ENCODE assay signal across 8 cellular contexts in the genomic region with DNA sequence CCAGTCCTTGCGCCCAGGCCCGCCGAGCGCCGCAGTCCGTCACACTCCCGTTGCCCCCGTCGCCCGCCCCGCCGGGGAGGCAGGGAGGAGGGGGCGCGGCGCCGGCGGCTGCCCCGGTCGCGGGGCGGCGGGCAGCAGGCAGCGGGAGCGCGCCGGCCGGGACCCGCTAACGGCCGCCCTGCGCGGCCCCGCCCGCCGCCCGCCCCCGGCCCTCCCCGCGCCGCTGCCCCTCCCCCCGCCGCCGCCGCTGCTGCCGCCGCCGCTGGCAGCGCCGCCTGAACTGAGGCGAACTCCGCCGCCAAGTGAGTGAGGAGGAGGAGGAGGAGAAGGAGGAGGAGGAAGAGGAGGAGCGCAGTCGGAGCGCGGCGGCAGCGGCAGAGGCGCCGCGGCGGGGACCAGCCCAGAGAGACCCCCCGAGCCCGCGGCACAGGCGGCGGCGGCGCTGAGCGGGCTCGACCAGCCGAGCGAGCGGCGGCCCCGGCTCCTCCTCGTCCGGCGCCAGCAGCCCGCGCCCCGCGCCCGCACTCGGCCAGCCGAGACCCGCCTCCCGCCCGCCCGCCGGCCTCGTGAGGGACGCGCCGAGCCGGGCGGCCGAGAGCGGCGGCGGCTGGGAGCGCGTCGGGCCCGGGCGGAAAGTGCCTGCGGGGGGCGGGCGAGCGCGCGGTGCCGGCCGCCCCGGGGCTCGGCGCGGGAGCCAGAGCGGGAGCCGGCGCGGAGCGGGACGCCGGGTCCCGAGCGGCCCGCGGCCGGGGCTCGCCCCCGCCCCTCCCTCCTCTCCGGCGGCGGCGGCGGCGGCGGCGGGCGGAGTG. TPM values are rescaled to one million over a fixed set of nuclear protein-coding genes. Genes with fewer than 3 reads are reported as not detected.
DNase-seq lines count a peak whose midpoint lies in the region; ATAC-seq, FAIRE-seq and TF ChIP-seq lines count a peak whose summit lies in the region.

A gene (plus strand): TSS at position 352 of the 809 bp plus-strand sequence. CDS start 476 bp downstream, outside the sequence.

- H3K4me1 ChIP-seq in endothelial cell of umbilical vein (ENCODE audit: control insufficient read depth, extremely low read depth, insufficient read depth, low read length), result peaks cover 30% of the 10 kb centered on the region
- H3K4me1 ChIP-seq in mucosa of descending colon (ENCODE audit: low read depth), result peaks cover 5% of the 10 kb centered on the region

- DNase-seq in A172 (ENCODE audit: low spot score), result peak; percentile 40
- DNase-seq in NOMO-1 (lab: John Stamatoyannopoulos, UW; ENCODE audit: unreplicated experiment in 2 of 2), result peak; percentile 62 to 71
- DNase-seq in activated CD8-positive, alpha-beta memory T cell treated with anti-CD3 and anti-CD28 coated beads, Interleukin-2, amount 50 U/mL, for 4 hours, result peak; percentile 83
- DNase-seq in endothelial cell of umbilical vein (ENCODE audit: low read depth, low spot score), result peak; percentile 67
- peak; percentile 67 to 88 (median 80) for DNase-seq in mucosa of descending colon
- DNase-seq in stimulated activated CD8-positive, alpha-beta memory T cell treated with anti-CD3 and anti-CD28 coated beads, Interleukin-4, amount 100 ng/mL, for 1 hour (ENCODE audit: low read depth in 2 of 2, low spot score in 1 of 2), result peak; percentile 48 to 68

- peaks cover 50% of the 10 kb centered on the region for H3K79me2 ChIP-seq in endothelial cell of umbilical vein (ENCODE audit: control insufficient read depth, insufficient read depth, low read length)

- H3K27ac ChIP-seq in endothelial cell of umbilical vein (ENCODE audit: insufficient read depth, low read depth, low read length), result peak within 1 kb of the TSS; percentile 85

- peak within 1 kb of the TSS; percentile 90 for H3K4me2 ChIP-seq in endothelial cell of umbilical vein (ENCODE audit: insufficient read depth, low read length)

- H3K9me1 ChIP-seq in endothelial cell of umbilical vein (replicated peaks; ENCODE audit: control insufficient read depth, extremely low read depth, insufficient read depth, low read length), result no peaks in the 10 kb centered on the region

- H3K36me3 ChIP-seq in endothelial cell of umbilical vein (ENCODE audit: control insufficient read depth in 2 of 2, extremely low read depth in 1 of 2, insufficient read depth in 2 of 2, low read length in 2 of 2) (no peaks in the 10 kb centered on the region), mucosa of descending colon (ENCODE audit: low read depth) (no peaks in the 10 kb centered on the region)

- dilution Hi-C loops in endothelial cell of umbilical vein (cut with MboI; ENCODE audit: extremely low pct_ligation_motif_present, low sequenced_read_pairs), result no loop called here

- no peaks in the 10 kb centered on the region for H3K27me3 ChIP-seq in endothelial cell of umbilical vein (ENCODE audit: control insufficient read depth in 2 of 2, insufficient read depth in 2 of 2, low read length in 2 of 2)

- TF ChIP-seq CTCF in endothelial cell of umbilical vein (IDR thresholded peaks at IDR 0.05; ENCODE audit: extremely low read depth in 1 of 2, insufficient read depth in 1 of 2, low read depth in 1 of 2, low read length in 2 of 2) (no peak), mucosa of descending colon (IDR thresholded peaks at IDR 0.05) (no peak)

- H4K20me1 ChIP-seq in endothelial cell of umbilical vein (replicated peaks; ENCODE audit: control insufficient read depth, extremely low read depth, insufficient read depth, low read length), result peaks cover 4% of the 10 kb centered on the region

- peak; percentile 31 for ATAC-seq in GM18520 (IDR thresholded peaks at IDR 0.05; ENCODE audit: unreplicated experiment)
- peak; percentile 34 for ATAC-seq in HG03064 (IDR thresholded peaks at IDR 0.05; ENCODE audit: low read depth, unreplicated experiment)
- ATAC-seq in mucosa of descending colon, result peak; percentile 63

- H3K9ac ChIP-seq in endothelial cell of umbilical vein (replicated peaks; ENCODE audit: extremely low read depth, insufficient read depth, low read length), result peak within 1 kb of the TSS; percentile 98

- CTCF ChIA-PET in endothelial cell of umbilical vein (lab: Charles Lee), result interaction anchor here (0.7 to 3.6 kb wide), 4 partner anchors 9 to 244 kb away, joined by 3 to 31 read pairs (median 9); no protein-coding TSS in a partner anchor

- POLR2A ChIA-PET in endothelial cell of umbilical vein (lab: Charles Lee), result interaction anchor here (0.7 kb wide), 1 partner anchor 58 kb away, joined by 4 read pairs; no protein-coding TSS in a partner anchor

- BruUV-seq in endothelial cell of umbilical vein (replicated peaks; lab: Mats Ljungman, UMichigan), result no TSS peak

- TF ChIP-seq POLR2A in endothelial cell of umbilical vein (IDR thresholded peaks at IDR 0.05; ENCODE audit: low read depth, low read length), result peak; percentile 58

- H2AFZ ChIP-seq in endothelial cell of umbilical vein (ENCODE audit: low read depth, low read length), result peak within 1 kb of the TSS; percentile 62

- H3K4me3 ChIP-seq in endothelial cell of umbilical vein (replicated peaks in 1 of 3; ENCODE audit: insufficient read depth in 1 of 3, low read depth in 1 of 3, low read length in 3 of 3), result peak within 1 kb of the TSS; percentile 84 to 94 (median 92)
- H3K4me3 ChIP-seq in mucosa of descending colon, result peak within 1 kb of the TSS; percentile 44

- no peaks in the 10 kb centered on the region for H3K9me3 ChIP-seq in endothelial cell of umbilical vein (replicated peaks; ENCODE audit: control insufficient read depth, insufficient read depth, low read length)
- H3K9me3 ChIP-seq in mucosa of descending colon, result no peaks in the 10 kb centered on the region

- intact Hi-C loops in endothelial cell of umbilical vein (cut with micrococcal nuclease), result loop anchor here (5.0 to 10.0 kb wide), 4 partner anchors 690 to 1633 kb away; a partner anchor contains a TSS
- intact Hi-C loops in mucosa of descending colon (cut with DNase I, micrococcal nuclease), result no loop called here

- FAIRE-seq in endothelial cell of umbilical vein (lab: Jason Lieb, UNC), result no peak

TF ChIP-seq in endothelial cell of umbilical vein, 7 proteins besides CTCF, POLR2A, EP300 and RAD21:
- TF ChIP-seq MYC (IDR thresholded peaks at IDR 0.05; ENCODE audit: low read depth, low read length) (no peak), POLR2AphosphoS5 (IDR thresholded peaks at IDR 0.05; ENCODE audit: insufficient read depth, low read depth, low read length) (peak; percentile 84), JUN (IDR thresholded peaks at IDR 0.05; ENCODE audit: borderline replicate concordance, insufficient read depth, insufficient read length, low read depth) (no peak), EZH2 (IDR thresholded peaks at IDR 0.05; ENCODE audit: borderline replicate concordance, low read depth, low read length, severe bottlenecking) (no peak)

RNA-seq across cellular contexts. Expression of the gene that starts here (rescaled TPM):
- total RNA-seq in A172 (2014; rRNA removed; shearing (Covaris generic)), result 62.7 and 81.2 TPM in 2 replicates
- total RNA-seq in endothelial cell of umbilical vein (232 and 233 TPM in 2 replicates), mucosa of descending colon (100 to 1,000 TPM in 1 of 3 donors, 10 to 100 TPM in 2; 11.3 to 129 (median 35.8) TPM)
- polyA plus RNA-seq in endothelial cell of umbilical vein, result 175 and 178 TPM in 2 replicates
- 152 and 173 TPM in 2 replicates for polyA plus RNA-seq in endothelial cell of umbilical vein (2011; cell fraction: cytosol; rRNA removed)
- polyA plus RNA-seq in endothelial cell of umbilical vein (2011; cell fraction: nucleus; rRNA removed), result 179 and 220 TPM in 2 replicates
- 92.6 and 143 TPM in 2 replicates for polyA plus RNA-seq in endothelial cell of umbilical vein (2012)
- polyA minus RNA-seq in endothelial cell of umbilical vein, result 484 and 519 TPM in 2 replicates
- 83.3 TPM for polyA minus RNA-seq in endothelial cell of umbilical vein (2011; cell fraction: cytosol; rRNA and poly(A)+ RNA removed)
- 324 and 418 TPM in 2 replicates for polyA minus RNA-seq in endothelial cell of umbilical vein (2011; cell fraction: nucleus; rRNA and poly(A)+ RNA removed)

Comparison
In these comparisons a context has a peak if more than half of its experiments do, and no peak if none do; other contexts are left out.
1. Peak in every context shown above with its lines: DNase-seq, ATAC-seq, H3K4me3 ChIP-seq and H3K27ac ChIP-seq.